Comparison of ENCODE assay signal across 8 cellular contexts in genomic region chr3:125119752-125120369, GRCh38.
DNase-seq lines count a peak whose midpoint lies in the region; ATAC-seq and TF ChIP-seq lines count a peak whose summit lies in the region.

No MANE protein-coding gene starts in this region.

- H3K27ac ChIP-seq in breast epithelium (peak overlapping the region; percentile 45 to 64), mammary epithelial cell (ENCODE audit: insufficient read depth, low read depth, low read length) (no peak overlapping the region), endodermal cell (ENCODE audit: low read depth, low read length) (peak overlapping the region; percentile 98), tibial artery (no peak overlapping the region)

- peak; percentile 62 for ATAC-seq in HG03175 (IDR thresholded peaks at IDR 0.05; ENCODE audit: unreplicated experiment)

- H3K9ac ChIP-seq in mammary epithelial cell (ENCODE audit: insufficient read depth, low read length) (no peak overlapping the region), endodermal cell (ENCODE audit: extremely low read depth, low read length, poor library complexity, severe bottlenecking) (no peak overlapping the region)

- peak overlapping the region in 2 of 3 donors; percentile 42 to 59 for H3K4me3 ChIP-seq in breast epithelium
- no peak overlapping the region for H3K4me3 ChIP-seq in mammary epithelial cell (replicated peaks in 1 of 3; ENCODE audit: insufficient read depth in 1 of 3, low read depth in 2 of 3, low read length in 3 of 3)
- peak overlapping the region; percentile 71 for H3K4me3 ChIP-seq in endodermal cell (ENCODE audit: low read length)
- H3K4me3 ChIP-seq in tibial artery, result peak overlapping the region; percentile 13 to 27

- H3K27me3 Mint-ChIP-seq in endodermal cell (ENCODE audit: insufficient read depth) (no peaks in the 10 kb centered on the region), HFFc6 (ENCODE audit: insufficient read depth) (peaks cover 6% of the 10 kb centered on the region; the same call in 1 of the 2 replicates)

- CTCF ChIA-PET in mammary epithelial cell (lab: Charles Lee; ENCODE audit: low non-redundant PET), result interaction anchor here (0.6 kb wide), 1 partner anchor 20 kb away, joined by 3 read pairs; no protein-coding TSS in a partner anchor

- no peaks in the 10 kb centered on the region for H3K9me3 Mint-ChIP-seq in endodermal cell
- H3K9me3 Mint-ChIP-seq in HFFc6, result no peaks in the 10 kb centered on the region

- H3K4me1 ChIP-seq in breast epithelium (peaks cover 5 to 10% of the 10 kb centered on the region in 2 donors), mammary epithelial cell (ENCODE audit: insufficient read depth, low read length) (peaks cover 16% of the 10 kb centered on the region), endodermal cell (ENCODE audit: control insufficient read depth, insufficient read depth, low read length) (peaks cover 33% of the 10 kb centered on the region), tibial artery (peaks cover 0 to 48% (median 33%) of the 10 kb centered on the region in 4 donors)

- intact Hi-C loops in breast epithelium (cut with DNase I; ENCODE audit: low total_unique reads), result no loop called here
- intact Hi-C loops in mammary epithelial cell (cut with micrococcal nuclease), result no loop called here
- intact Hi-C loops in tibial artery (cut with DNase I; ENCODE audit: low total_unique reads), result no loop called here

- no peaks in the 10 kb centered on the region for H4K20me1 ChIP-seq in mammary epithelial cell (ENCODE audit: insufficient read depth, low read length)

- no peak overlapping the region for H3K4me2 ChIP-seq in mammary epithelial cell (ENCODE audit: insufficient read depth, low read depth, low read length)

- H3K36me3 Mint-ChIP-seq in endodermal cell (ENCODE audit: low read depth) (peaks cover 5% of the 10 kb centered on the region), HFFc6 (ENCODE audit: low read depth) (no peaks in the 10 kb centered on the region)

- no peak for TF ChIP-seq POLR2A in breast epithelium (IDR thresholded peaks at IDR 0.05)

- peak overlapping the region; percentile 54 for H3K4me3 Mint-ChIP-seq in endodermal cell
- H3K4me3 Mint-ChIP-seq in HFFc6, result no peak overlapping the region

- dilution Hi-C loops in mammary epithelial cell (cut with HindIII; ENCODE audit: low sequenced_read_pairs), result no loop called here

- in situ Hi-C loops in mammary epithelial cell (cut with MboI; ENCODE audit: low sequenced_read_pairs in 2 of 2), result no loop called here

- 98% methylated on average over 4 of the region's 10 CpGs for WGBS in mammary epithelial cell (ENCODE audit: low coverage, missing lambda C conversion rate)
- WGBS in endodermal cell (ENCODE audit: insufficient coverage in 1 of 2, insufficient read length in 1 of 2), 2 experiments, result 0 to 23% methylated on average over 1 to 10 of the region's 10 CpGs

- TF ChIP-seq CTCF in breast epithelium (IDR thresholded peaks at IDR 0.05) (no peak), mammary epithelial cell (conservative IDR thresholded peaks at IDR 0.05 in 1 of 2, IDR thresholded peaks at IDR 0.05 in 1 of 2; ENCODE audit: extremely low read depth in 1 of 2, insufficient read depth in 1 of 2, low read depth in 1 of 2, low read length in 2 of 2) (no peak), endodermal cell (conservative IDR thresholded peaks at IDR 0.05) (no peak), tibial artery (IDR thresholded peaks at IDR 0.05) (no peak), HFFc6 (IDR thresholded peaks at IDR 0.05) (no peak)

- DNase-seq in breast epithelium (ENCODE audit: low spot score in 2 of 2), result no peak
- DNase-seq in mammary epithelial cell, result no peak
- peak; percentile 54 for DNase-seq in endodermal cell
- DNase-seq in tibial artery, result no peak
- no peak for DNase-seq in HFFc6
- no peak for DNase-seq in effector CD4-positive, alpha-beta T cell
- DNase-seq in epidermal melanocyte (ENCODE audit: insufficient read length, low spot score), result no peak

- H3K27me3 ChIP-seq in breast epithelium (no peaks in the 10 kb centered on the region), mammary epithelial cell (ENCODE audit: insufficient read depth, low read length) (no peaks in the 10 kb centered on the region), endodermal cell (ENCODE audit: control insufficient read depth, insufficient read depth, low read length, poor library complexity, severe bottlenecking) (no peaks in the 10 kb centered on the region), tibial artery (no peaks in the 10 kb centered on the region)

- H3K36me3 ChIP-seq in breast epithelium (no peaks in the 10 kb centered on the region), mammary epithelial cell (ENCODE audit: insufficient read depth, low read length) (no peaks in the 10 kb centered on the region), endodermal cell (ENCODE audit: control insufficient read depth, insufficient read depth, low read length) (no peaks in the 10 kb centered on the region), tibial artery (no peaks in the 10 kb centered on the region)

- H3K79me2 ChIP-seq in mammary epithelial cell (ENCODE audit: insufficient read depth, low read length), result no peaks in the 10 kb centered on the region

- H3K4me1 Mint-ChIP-seq in endodermal cell, result peaks cover 49% of the 10 kb centered on the region
- H3K4me1 Mint-ChIP-seq in HFFc6 (ENCODE audit: low read depth), result peaks cover 47% of the 10 kb centered on the region

- H3K27ac Mint-ChIP-seq in endodermal cell, result peak overlapping the region; percentile 75
- no peak overlapping the region for H3K27ac Mint-ChIP-seq in HFFc6

- no peaks in the 10 kb centered on the region for H3K9me3 ChIP-seq in breast epithelium
- H3K9me3 ChIP-seq in mammary epithelial cell (replicated peaks; ENCODE audit: insufficient read depth, low read length), result no peaks in the 10 kb centered on the region
- no peaks in the 10 kb centered on the region for H3K9me3 ChIP-seq in endodermal cell (ENCODE audit: control insufficient read depth, low read length)
- H3K9me3 ChIP-seq in tibial artery, result no peaks in the 10 kb centered on the region

- H2AFZ ChIP-seq in mammary epithelial cell (ENCODE audit: low read depth, low read length), result no peak overlapping the region

- no TSS peak for BruUV-seq in mammary epithelial cell (replicated peaks; lab: Mats Ljungman, UMichigan)

Comparison
In these comparisons a context has a peak if more than half of its experiments do, and no peak if none do; other contexts are left out.
1. H3K27ac ChIP-seq: peak in breast epithelium (2 of 2) and endodermal cell (single experiment); none in mammary epithelial cell (single experiment) and tibial artery (0 of 2).
2. H3K4me3 ChIP-seq: peak in breast epithelium (2 of 3), endodermal cell (single experiment) and tibial artery (2 of 2); none in mammary epithelial cell (0 of 3).